34 cellular contexts compared by ENCODE assay signal in the genomic region with DNA sequence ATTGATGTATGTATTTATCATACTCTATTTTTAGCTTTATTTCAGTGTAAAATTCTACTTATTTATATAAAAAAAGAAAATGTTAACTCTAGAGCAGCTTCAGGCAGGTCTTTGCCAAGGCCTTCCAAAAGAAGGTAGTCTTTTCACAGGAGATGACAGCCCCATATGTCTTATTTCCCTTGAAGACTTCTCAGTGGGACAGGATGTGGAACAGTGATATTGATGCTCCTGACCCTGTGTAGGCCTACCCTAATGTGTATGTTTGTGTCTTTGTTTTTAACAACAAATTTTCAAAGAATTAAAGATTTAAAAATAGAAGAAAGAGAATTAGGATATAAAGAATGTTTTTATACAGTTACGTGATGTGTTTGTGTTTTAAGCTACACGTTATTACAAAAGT.
"Had no signal": no experiment of that assay in that cellular context is flagged by ENCODE, and none has a peak within 500 bp of the region (broad histone marks: within the 10 kb centered on the region; RNA-seq: fewer than 3 reads in every experiment).

No MANE protein-coding gene starts in this region.

- DNase-seq: Karpas-422, Kasumi-1, MG63, MM.1S, MV-4-11, NCI-H1048, NCI-H1092, NCI-H1092 treated with DMSO at 0.1 percent for 48 hours, NCI-H1105, NCI-H1105 treated with DMSO at 0.1 percent for 48 hours, NCI-H1417, NCI-H1417 treated with DMSO at 0.1 percent for 48 hours, NCI-H1436, NCI-H1436 treated with DMSO at 0.1 percent for 48 hours, NCI-H146, NCI-H1694, NCI-H1694 treated with DMSO at 0.1 percent for 48 hours, NCI-H187, NCI-H187 treated with DMSO at 0.1 percent for 48 hours, NCI-H1930, NCI-H2029, NCI-H2029 treated with DMSO at 0.1 percent for 48 hours, NCI-H2081, NCI-H2081 treated with DMSO at 0.1 percent for 48 hours, NCI-H2107, NCI-H2171, NCI-H2171 treated with DMSO at 0.1 percent for 48 hours, NCI-H2227 treated with DMSO at 0.1 percent for 48 hours, NCI-H226, NCI-H345, NCI-H446, NCI-H446 treated with DMSO at 0.1 percent for 48 hours, NCI-H510A had no signal

- H3K4me3 ChIP-seq: MG63 had no signal

- H3K27ac ChIP-seq: KMS-11 had no signal

- H3K9ac ChIP-seq: KMS-11 had no signal

- H3K27me3 ChIP-seq: MG63 had no signal

- H3K4me2 ChIP-seq: KMS-11 had no signal

- H3K36me3 ChIP-seq: MG63 had no signal

- H3K9me3 ChIP-seq: MG63 had no signal
